38 cellular contexts compared by ENCODE assay signal in the genomic region with DNA sequence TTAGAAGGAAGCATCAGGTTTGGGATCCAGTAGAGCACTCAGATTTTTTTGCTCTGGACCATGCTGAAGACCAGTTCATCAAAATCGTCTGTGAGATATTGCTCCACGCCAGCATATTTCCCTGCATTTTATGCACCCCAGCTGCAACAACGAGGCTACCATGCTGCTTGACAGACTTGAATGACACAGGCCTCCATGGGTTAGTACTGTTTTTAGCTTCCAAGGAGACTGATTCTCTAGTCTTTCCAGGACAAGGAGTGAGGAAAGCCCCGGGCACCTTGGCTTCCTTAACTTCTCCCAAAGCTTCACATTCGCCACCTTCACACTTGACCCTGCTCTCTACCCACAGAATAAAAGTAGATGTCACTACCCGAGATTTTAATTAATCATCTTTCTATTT. TPM values are rescaled to one million over a fixed set of nuclear protein-coding genes. Genes with fewer than 3 reads are reported as not detected.
"Had no signal": no experiment of that assay in that cellular context is flagged by ENCODE, and none has a peak within 500 bp of the region (broad histone marks: within the 10 kb centered on the region; RNA-seq: fewer than 3 reads in every experiment).

No MANE protein-coding gene starts in this region.

- H3K9ac ChIP-seq: KMS-11 had no signal

- H3K4me2 ChIP-seq: KMS-11 had no signal

- H3K27me3 ChIP-seq: MG63 had no signal

- H3K4me3 ChIP-seq: MG63 had no signal

- DNase-seq: Karpas-422, Kasumi-1, KG1, MG63, MM.1S, MV-4-11, NCI-H1048, NCI-H1092, NCI-H1092 treated with DMSO at 0.1 percent for 48 hours, NCI-H1105, NCI-H1105 treated with DMSO at 0.1 percent for 48 hours, NCI-H1417, NCI-H1417 treated with DMSO at 0.1 percent for 48 hours, NCI-H1436, NCI-H1436 treated with DMSO at 0.1 percent for 48 hours, NCI-H146, NCI-H1694, NCI-H1694 treated with DMSO at 0.1 percent for 48 hours, NCI-H187, NCI-H187 treated with DMSO at 0.1 percent for 48 hours, NCI-H1930, NCI-H2029, NCI-H2029 treated with DMSO at 0.1 percent for 48 hours, NCI-H2081, NCI-H2081 treated with DMSO at 0.1 percent for 48 hours, NCI-H2107, NCI-H2171, NCI-H2171 treated with DMSO at 0.1 percent for 48 hours, NCI-H2227 treated with DMSO at 0.1 percent for 48 hours, NCI-H226, NCI-H345, NCI-H446, NCI-H446 treated with DMSO at 0.1 percent for 48 hours had no signal

- H3K9me3 ChIP-seq: MG63 had no signal

- H3K36me3 ChIP-seq: MG63 had no signal

- H3K27ac ChIP-seq: KMS-11 had no signal

RNA-seq across cellular contexts. Expression of a gene that starts 17.5 kb away (rescaled TPM):
- total RNA-seq: LHCN-M2, M059J, MCF 10A, NCI-H460 had no signal
